8 cellular contexts compared by ENCODE assay signal in genomic region chr14:88385212-88386101, GRCh38. TPM values are rescaled to one million over a fixed set of nuclear protein-coding genes. Genes with fewer than 3 reads are reported as not detected.
DNase-seq lines count a peak whose midpoint lies in the region; ATAC-seq and TF ChIP-seq lines count a peak whose summit lies in the region.

Gene SPATA7, plus strand, starts transcription at chr14:88385657. Its CDS starts 162 bp downstream, at chr14:88385819.

- ATAC-seq in HG02642 (IDR thresholded peaks at IDR 0.05; ENCODE audit: poor library complexity, unreplicated experiment) = peak; percentile 100
- peak; percentile 98 to 100 (median 100) for ATAC-seq in heart left ventricle

- TF ChIP-seq EP300 in tibial nerve (IDR thresholded peaks at IDR 0.05) = peak; percentile 79 to 94

- H2BK120ac ChIP-seq in trophoblast cell (ENCODE audit: insufficient read depth, low read length, poor library complexity) = peak within 1 kb of the TSS; percentile 97

- H3K9me3 ChIP-seq in heart left ventricle (no peaks in the 10 kb centered on the region), trophoblast cell (ENCODE audit: insufficient read depth, low read depth, low read length) (no peaks in the 10 kb centered on the region), tibial nerve (no peaks in the 10 kb centered on the region)

- H3K27me3 ChIP-seq in heart left ventricle (no peaks in the 10 kb centered on the region), trophoblast cell (ENCODE audit: insufficient read depth, low read length) (no peaks in the 10 kb centered on the region), tibial nerve (no peaks in the 10 kb centered on the region)

- H3K79me2 ChIP-seq in trophoblast cell (ENCODE audit: control insufficient read depth, insufficient read depth, low read length, poor library complexity) = peaks cover 5% of the 10 kb centered on the region

- H3K9ac ChIP-seq in trophoblast cell (ENCODE audit: low read length) = peak within 1 kb of the TSS; percentile 88

- H3K4me1 ChIP-seq in heart left ventricle (peaks cover 0 to 21% (median 12%) of the 10 kb centered on the region in 12 donors), trophoblast cell (ENCODE audit: control insufficient read depth in 1 of 2, insufficient read depth in 2 of 2, low read length in 2 of 2) (peaks cover 0 to 2% of the 10 kb centered on the region in 2 experiments), tibial nerve (peaks cover 0 to 22% (median 2%) of the 10 kb centered on the region in 4 donors)

- H4K8ac ChIP-seq in trophoblast cell (ENCODE audit: low read depth, low read length) = peak within 1 kb of the TSS; percentile 99

- peak within 1 kb of the TSS in 11 of 12 donors; percentile 71 to 94 (median 80) for H3K27ac ChIP-seq in heart left ventricle
- H3K27ac ChIP-seq in trophoblast cell (ENCODE audit: low read depth, low read length) = no peak within 1 kb of the TSS
- H3K27ac ChIP-seq in tibial nerve = peak within 1 kb of the TSS; percentile 67 to 94 (median 90)

- peak within 1 kb of the TSS; percentile 91 for H3K18ac ChIP-seq in trophoblast cell (ENCODE audit: low read length)

- peak within 1 kb of the TSS; percentile 83 for H3K4me2 ChIP-seq in trophoblast cell (ENCODE audit: low read length)

- peak within 1 kb of the TSS; percentile 92 for H3K14ac ChIP-seq in trophoblast cell (ENCODE audit: low read length)

- H2BK5ac ChIP-seq in trophoblast cell (ENCODE audit: low read depth, low read length, poor library complexity) = peak within 1 kb of the TSS; percentile 57

- TF ChIP-seq POLR2A in heart left ventricle (IDR thresholded peaks at IDR 0.05) (peak in 1 of 2 donors; percentile 78), tibial nerve (IDR thresholded peaks at IDR 0.05) (peak; percentile 55 to 80)

- peak within 1 kb of the TSS; percentile 48 to 97 (median 78) for H3K4me3 ChIP-seq in heart left ventricle
- peak within 1 kb of the TSS; percentile 84 for H3K4me3 ChIP-seq in trophoblast cell (ENCODE audit: low read depth, low read length)
- H3K4me3 ChIP-seq in tibial nerve = peak within 1 kb of the TSS; percentile 75 to 95 (median 92)

- TF ChIP-seq CTCF in GM12874 (IDR thresholded peaks at IDR 0.05; ENCODE audit: insufficient read depth, low read depth, low read length) (0 out of 2 replicates have a peak, but pooled peaks have one; percentile 2), heart left ventricle (IDR thresholded peaks at IDR 0.05) (no peak), tibial nerve (IDR thresholded peaks at IDR 0.05) (peak in 1 of 5 experiments; percentile 20)

- peak within 1 kb of the TSS; percentile 82 for H4K91ac ChIP-seq in trophoblast cell (ENCODE audit: low read depth, low read length)

- intact Hi-C loops in heart left ventricle (cut with DNase I) = loop anchor here in 9 of 10 donors (5.0 to 10.0 kb wide), 6 partner anchors 169 to 441 kb away; partner anchors contain the start of gene PTPN21 (in 2 of the 9)

- 0 to 1% (median 0%) methylated on average over 19 to 50 of the region's 50 CpGs for WGBS in heart left ventricle, 4 donors
- WGBS in trophoblast cell (ENCODE audit: extremely low coverage, insufficient coverage, insufficient read length) = no CpG with 5 or more reads among the region's 50 CpGs
- 0% methylated on average over 28 to 46 of the region's 50 CpGs for WGBS in tibial nerve, 2 donors

- H4K12ac ChIP-seq in trophoblast cell (ENCODE audit: low read depth, low read length) = peak within 1 kb of the TSS; percentile 94

- no peak within 1 kb of the TSS for H3K23ac ChIP-seq in trophoblast cell (ENCODE audit: low read length)

- H3K79me1 ChIP-seq in trophoblast cell (ENCODE audit: low read length) = peaks cover 6% of the 10 kb centered on the region

- DNase-seq in NCI-H1105 (lab: John Stamatoyannopoulos, UW) (peak; percentile 98), SW480 (ENCODE audit: low spot score) (peak; percentile 91), amniotic epithelial cell (ENCODE audit: low read depth) (peak; percentile 86), heart left ventricle (peak; percentile 95 to 97 (median 96)), trophoblast cell (peak; percentile 93 to 95), tibial nerve (ENCODE audit: low spot score in 2 of 2) (peak; percentile 82 to 91)

- H3K4ac ChIP-seq in trophoblast cell (ENCODE audit: low read depth, low read length) = no peak within 1 kb of the TSS

- H3K36me3 ChIP-seq in heart left ventricle (no peaks in the 10 kb centered on the region), trophoblast cell (ENCODE audit: control insufficient read depth in 1 of 2, insufficient read depth in 2 of 2, low read length in 2 of 2) (no peaks in the 10 kb centered on the region), tibial nerve (no peaks in the 10 kb centered on the region)

- H2AFZ ChIP-seq in trophoblast cell (ENCODE audit: insufficient read depth, low read length, poor library complexity) = peak within 1 kb of the TSS; percentile 100

- H2BK12ac ChIP-seq in trophoblast cell (ENCODE audit: low read length) = no peak within 1 kb of the TSS

- no peak within 1 kb of the TSS for H2AK5ac ChIP-seq in trophoblast cell (ENCODE audit: low read length)

RNA-seq across cellular contexts. Expression of gene SPATA7, which starts in this region (rescaled TPM):
- total RNA-seq in heart left ventricle (10 to 100 TPM in 4 of 9 donors, 1 to 10 TPM in 5; 5.5 to 15.1 (median 9.2) TPM), tibial nerve (10 to 100 TPM; 12.3 to 31.6 (median 20.3) TPM)
- 1 to 10 TPM; 3.1 to 4.6 TPM for polyA plus RNA-seq in heart left ventricle
- polyA plus RNA-seq in trophoblast cell (2013) = 7.2 and 7.6 TPM in 2 replicates
